Comparison of ENCODE assay signal across 1 cellular context in genomic region chr2:133541376-133541775, GRCh38.
TF ChIP-seq lines count a peak whose summit lies in the region.

No MANE protein-coding gene starts in this region.

TF ChIP-seq in IMR-90, 13 proteins besides CTCF, POLR2A, EP300 and RAD21 (continued from another document):
- no peak for TF ChIP-seq ELK1 (IDR thresholded peaks at IDR 0.05; ENCODE audit: borderline replicate concordance, low read depth, low read length)
- TF ChIP-seq MAFK (IDR thresholded peaks at IDR 0.05; ENCODE audit: low read depth, low read length): no peak
- TF ChIP-seq RCOR1 (IDR thresholded peaks at IDR 0.05; ENCODE audit: insufficient replicate concordance, low read length): no peak
- no peak for TF ChIP-seq BHLHE40 (IDR thresholded peaks at IDR 0.05; ENCODE audit: low read depth, low read length)
- TF ChIP-seq MXI1 (IDR thresholded peaks at IDR 0.05; ENCODE audit: borderline replicate concordance, low read depth, low read length): no peak
- no peak for TF ChIP-seq USF2 (IDR thresholded peaks at IDR 0.05; ENCODE audit: low read depth, low read length)
- TF ChIP-seq CHD1 (IDR thresholded peaks at IDR 0.05; ENCODE audit: low read depth, low read length): no peak
TF ChIP-seq in IMR-90: peak in this region for 0.
